Comparison of ENCODE assay signal across 7 cellular contexts in the genomic region with DNA sequence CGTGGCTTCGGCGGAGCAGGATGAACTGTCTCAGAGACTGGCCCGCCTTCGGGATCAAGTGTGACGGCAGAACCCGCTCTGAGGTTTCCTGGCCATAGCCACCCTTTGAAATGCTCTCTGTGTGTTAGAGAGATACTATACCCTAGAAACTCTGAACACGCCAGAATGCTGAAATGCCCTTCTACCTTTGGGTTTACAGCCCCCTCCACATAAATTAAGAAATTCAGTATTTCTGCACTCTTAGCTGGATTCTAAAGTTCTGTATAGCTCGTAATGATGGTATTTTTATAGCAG. TPM values are rescaled to one million over a fixed set of nuclear protein-coding genes. Genes with fewer than 3 reads are reported as not detected.
DNase-seq lines count a peak whose midpoint lies in the region; ATAC-seq and TF ChIP-seq lines count a peak whose summit lies in the region.

No MANE protein-coding gene starts in this region.

- peaks cover 38% of the 10 kb centered on the region for H3K4me1 Mint-ChIP-seq in activated T-helper 1 cell treated with anti-CD3 and anti-CD28 coated beads, Interleukin-12 subunit alpha, Interleukin-12 subunit beta, Interleukin-2, Interleukin-4 antibody, amounts not matched to agents 30 ng/mL and 10 ng/mL and 1 ng/mL, durations not matched to agents 14 hours and 24 hours and 36 hours (ENCODE audit: low read depth)

- no peaks in the 10 kb centered on the region for H3K9me3 ChIP-seq in iPS-18c (ENCODE audit: control insufficient read depth, insufficient read depth, low read length)

- ATAC-seq in HG03159 (IDR thresholded peaks at IDR 0.05; ENCODE audit: unreplicated experiment) = peak; percentile 14
- ATAC-seq in stimulated activated naive CD8-positive, alpha-beta T cell treated with anti-CD3 and anti-CD28 coated beads, Interleukin-15, Interleukin-2, amounts not matched to agents 100 U/mL and 50 U/mL, for 24 hours = peak; percentile 47
- no peak for ATAC-seq in GM19328 (IDR thresholded peaks at IDR 0.05; ENCODE audit: unreplicated experiment)

- no peaks in the 10 kb centered on the region for H3K9me3 Mint-ChIP-seq in activated T-helper 1 cell treated with anti-CD3 and anti-CD28 coated beads, Interleukin-12 subunit alpha, Interleukin-12 subunit beta, Interleukin-2, Interleukin-4 antibody, amounts not matched to agents 30 ng/mL and 10 ng/mL and 1 ng/mL, durations not matched to agents 14 hours and 24 hours and 36 hours

- intact Hi-C loops in activated T-helper 1 cell treated with anti-CD3 and anti-CD28 coated beads, Interleukin-12 subunit alpha, Interleukin-12 subunit beta, Interleukin-2, Interleukin-4 antibody, amounts not matched to agents 30 ng/mL and 10 ng/mL and 1 ng/mL, durations not matched to agents 14 hours and 24 hours and 36 hours (cut with micrococcal nuclease) = loop anchor here (5.0 kb wide), 3 partner anchors 805 to 1875 kb away; a partner anchor contains a TSS

- POLR2A ChIA-PET in HEK293T (lab: Yijun Ruan, JAX) = no interaction called here

- peaks cover 6% of the 10 kb centered on the region for H3K27me3 Mint-ChIP-seq in activated T-helper 1 cell treated with anti-CD3 and anti-CD28 coated beads, Interleukin-12 subunit alpha, Interleukin-12 subunit beta, Interleukin-2, Interleukin-4 antibody, amounts not matched to agents 30 ng/mL and 10 ng/mL and 1 ng/mL, durations not matched to agents 14 hours and 24 hours and 36 hours (ENCODE audit: insufficient read depth)

- peaks cover 3% of the 10 kb centered on the region for H3K36me3 Mint-ChIP-seq in activated T-helper 1 cell treated with anti-CD3 and anti-CD28 coated beads, Interleukin-12 subunit alpha, Interleukin-12 subunit beta, Interleukin-2, Interleukin-4 antibody, amounts not matched to agents 30 ng/mL and 10 ng/mL and 1 ng/mL, durations not matched to agents 14 hours and 24 hours and 36 hours (ENCODE audit: low read depth)

- H3K27ac Mint-ChIP-seq in activated T-helper 1 cell treated with anti-CD3 and anti-CD28 coated beads, Interleukin-12 subunit alpha, Interleukin-12 subunit beta, Interleukin-2, Interleukin-4 antibody, amounts not matched to agents 30 ng/mL and 10 ng/mL and 1 ng/mL, durations not matched to agents 14 hours and 24 hours and 36 hours = peak overlapping the region; percentile 100

- H3K4me3 Mint-ChIP-seq in activated T-helper 1 cell treated with anti-CD3 and anti-CD28 coated beads, Interleukin-12 subunit alpha, Interleukin-12 subunit beta, Interleukin-2, Interleukin-4 antibody, amounts not matched to agents 30 ng/mL and 10 ng/mL and 1 ng/mL, durations not matched to agents 14 hours and 24 hours and 36 hours = peak overlapping the region; percentile 99

- CTCF ChIA-PET in HEK293T (lab: Yijun Ruan, JAX) = no interaction called here

- DNase-seq in activated T-helper 1 cell treated with anti-CD3 and anti-CD28 coated beads, Interleukin-12 subunit alpha, Interleukin-12 subunit beta, Interleukin-2, Interleukin-4 antibody, amounts not matched to agents 30 ng/mL and 10 ng/mL and 1 ng/mL, durations not matched to agents 14 hours and 24 hours and 36 hours (ENCODE audit: low spot score) = no peak
- DNase-seq in stimulated activated naive CD8-positive, alpha-beta T cell treated with anti-CD3 and anti-CD28 coated beads, Interleukin-15, Interleukin-2, amounts not matched to agents 100 U/mL and 50 U/mL, for 24 hours = no peak
- DNase-seq in HEK293T (ENCODE audit: extremely low spot score) (no peak), D341Med (ENCODE audit: low spot score) (no peak)

- peak overlapping the region; percentile 79 for H3K4me3 ChIP-seq in iPS-18c (ENCODE audit: insufficient read depth, low read depth, low read length)

TF ChIP-seq in HEK293T, 16 proteins besides CTCF, POLR2A, EP300 and RAD21:
- TF ChIP-seq SP1 (IDR thresholded peaks at IDR 0.05) (no peak), SUZ12 (IDR thresholded peaks at IDR 0.05) (no peak), CTBP1 (IDR thresholded peaks at IDR 0.05; ENCODE audit: borderline replicate concordance) (no peak), NFRKB (IDR thresholded peaks at IDR 0.05) (no peak), L3MBTL2 (conservative IDR thresholded peaks at IDR 0.05) (no peak), ZNF384 (IDR thresholded peaks at IDR 0.05) (no peak), ARNT (IDR thresholded peaks at IDR 0.05) (no peak), FOXM1 (IDR thresholded peaks at IDR 0.05; ENCODE audit: borderline replicate concordance) (no peak), BHLHE40 (IDR thresholded peaks at IDR 0.05; ENCODE audit: borderline replicate concordance) (no peak), TARDBP (IDR thresholded peaks at IDR 0.05) (no peak), LEF1 (IDR thresholded peaks at IDR 0.05; ENCODE audit: borderline replicate concordance) (no peak), FOXA1 (IDR thresholded peaks at IDR 0.05) (no peak), HDGF (IDR thresholded peaks at IDR 0.05; ENCODE audit: borderline replicate concordance) (no peak), FOXK2 (IDR thresholded peaks at IDR 0.05) (no peak), ELF4 (IDR thresholded peaks at IDR 0.05) (no peak)
- TF ChIP-seq, protein P1, sequence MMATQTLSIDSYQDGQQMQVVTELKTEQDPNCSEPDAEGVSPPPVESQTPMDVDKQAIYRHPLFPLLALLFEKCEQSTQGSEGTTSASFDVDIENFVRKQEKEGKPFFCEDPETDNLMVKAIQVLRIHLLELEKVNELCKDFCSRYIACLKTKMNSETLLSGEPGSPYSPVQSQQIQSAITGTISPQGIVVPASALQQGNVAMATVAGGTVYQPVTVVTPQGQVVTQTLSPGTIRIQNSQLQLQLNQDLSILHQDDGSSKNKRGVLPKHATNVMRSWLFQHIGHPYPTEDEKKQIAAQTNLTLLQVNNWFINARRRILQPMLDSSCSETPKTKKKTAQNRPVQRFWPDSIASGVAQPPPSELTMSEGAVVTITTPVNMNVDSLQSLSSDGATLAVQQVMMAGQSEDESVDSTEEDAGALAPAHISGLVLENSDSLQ (IDR thresholded peaks at IDR 0.05) = no peak

RNA-seq across cellular contexts. Expression of a gene that starts 0.8 kb away (rescaled TPM):
- 24.8 and 26.8 TPM in 2 replicates for total RNA-seq in activated T-helper 1 cell treated with anti-CD3 and anti-CD28 coated beads, Interleukin-12 subunit alpha, Interleukin-12 subunit beta, Interleukin-2, Interleukin-4 antibody, amounts not matched to agents 30 ng/mL and 10 ng/mL and 1 ng/mL, durations not matched to agents 14 hours and 24 hours and 36 hours

RNA-seq across cellular contexts. Expression of a gene that starts 56.1 kb away (rescaled TPM):
- total RNA-seq in activated T-helper 1 cell treated with anti-CD3 and anti-CD28 coated beads, Interleukin-12 subunit alpha, Interleukin-12 subunit beta, Interleukin-2, Interleukin-4 antibody, amounts not matched to agents 30 ng/mL and 10 ng/mL and 1 ng/mL, durations not matched to agents 14 hours and 24 hours and 36 hours = 45.8 and 47.4 TPM in 2 replicates
